ENCODE assay signal across 2 cellular contexts in genomic region chr18:23088343-23088742, GRCh38.
TF ChIP-seq lines count a peak whose summit lies in the region.

No MANE protein-coding gene starts in this region.

TF ChIP-seq in GM23338, 12 proteins besides CTCF, POLR2A, EP300 and RAD21:
- no peak for TF ChIP-seq EZH2phosphoT487 (IDR thresholded peaks at IDR 0.05; ENCODE audit: unreplicated experiment)
- TF ChIP-seq POLR2AphosphoS5 (IDR thresholded peaks at IDR 0.05; ENCODE audit: low read depth): no peak
- no peak for TF ChIP-seq EZH2 (IDR thresholded peaks at IDR 0.05; ENCODE audit: low read depth, unreplicated experiment)
- no peak for TF ChIP-seq ZNF114 (CRISPR knock-in tag; IDR thresholded peaks at IDR 0.05)
- TF ChIP-seq CREB1 (CRISPR knock-in tag; IDR thresholded peaks at IDR 0.05; ENCODE audit: low read depth): no peak
- no peak for TF ChIP-seq ZNF331 (CRISPR knock-in tag; IDR thresholded peaks at IDR 0.05; ENCODE audit: low read depth)
- TF ChIP-seq JUNB (IDR thresholded peaks at IDR 0.05; ENCODE audit: unreplicated experiment): no peak
- no peak for TF ChIP-seq REST (IDR thresholded peaks at IDR 0.05; ENCODE audit: unreplicated experiment)
- no peak for TF ChIP-seq STAT1 (IDR thresholded peaks at IDR 0.05; ENCODE audit: unreplicated experiment)
- no peak for TF ChIP-seq NANOG (IDR thresholded peaks at IDR 0.05; ENCODE audit: borderline replicate concordance)
- TF ChIP-seq ETS1 (IDR thresholded peaks at IDR 0.05): no peak
- no peak for TF ChIP-seq ZNF462 (CRISPR knock-in tag; IDR thresholded peaks at IDR 0.05)

TF ChIP-seq in H1, 55 proteins besides CTCF, POLR2A, EP300 and RAD21:
- TF ChIP-seq SIRT6 (IDR thresholded peaks at IDR 0.05; ENCODE audit: low read length) (no peak), KDM1A (IDR thresholded peaks at IDR 0.05; ENCODE audit: borderline replicate concordance, low read length) (no peak), SUZ12 (IDR thresholded peaks at IDR 0.05; ENCODE audit: low read length) (no peak), BRCA1 (IDR thresholded peaks at IDR 0.05; ENCODE audit: low read depth, low read length) (no peak), RBBP5 (IDR thresholded peaks at IDR 0.05; ENCODE audit: borderline replicate concordance, low read depth, low read length) (no peak), ATF2 (IDR thresholded peaks at IDR 0.05; ENCODE audit: low read length) (no peak), PHF8 (conservative IDR thresholded peaks at IDR 0.05; ENCODE audit: low read depth, low read length) (no peak), TEAD4 (IDR thresholded peaks at IDR 0.05; ENCODE audit: low read depth, low read length) (no peak), ZNF274 (IDR thresholded peaks at IDR 0.05; ENCODE audit: borderline replicate concordance, extremely low read depth, low read length) (no peak)
